ENCODE assay signal across 10 cellular contexts in the genomic region with DNA sequence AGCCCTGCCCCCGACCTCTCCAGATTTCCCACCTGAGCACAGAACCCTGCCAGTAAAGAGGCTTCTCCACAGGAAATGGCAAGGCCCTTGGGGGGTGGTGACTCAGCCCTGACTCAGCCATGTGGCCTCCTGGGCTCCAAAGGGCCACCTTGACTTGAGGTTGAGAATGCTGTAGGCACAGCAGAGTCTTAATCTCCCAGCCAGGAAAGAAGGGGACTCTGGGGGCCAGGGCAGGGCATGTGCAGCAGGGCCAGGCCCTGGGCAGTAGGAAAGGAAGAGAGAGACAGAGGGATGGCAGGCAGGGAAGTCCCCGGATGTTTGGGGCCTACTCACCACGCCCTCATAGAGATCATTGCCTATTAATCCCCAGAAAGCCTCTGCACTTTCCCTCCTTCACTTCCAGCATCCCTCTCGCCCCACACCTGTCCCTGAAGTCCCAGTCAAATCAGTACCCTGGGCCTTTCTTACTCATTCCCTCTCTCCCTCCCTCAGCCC. TPM values are rescaled to one million over a fixed set of nuclear protein-coding genes. Genes with fewer than 3 reads are reported as not detected.
DNase-seq lines count a peak whose midpoint lies in the region; ATAC-seq, FAIRE-seq and TF ChIP-seq lines count a peak whose summit lies in the region.
"Had no signal": no experiment of that assay in that cellular context is flagged by ENCODE, and none has a peak within 500 bp of the region (broad histone marks: within the 10 kb centered on the region; RNA-seq: fewer than 3 reads in every experiment).

No MANE protein-coding gene starts in this region.

- TF ChIP-seq CTCF in astrocyte (IDR thresholded peaks at IDR 0.05; ENCODE audit: insufficient read depth, low read depth, low read length), result no peak

- no peaks in the 10 kb centered on the region for H3K27me3 ChIP-seq in SJSA1 (replicated peaks)
- H3K27me3 ChIP-seq in astrocyte (ENCODE audit: insufficient read depth, low read length), result no peaks in the 10 kb centered on the region
- H3K27me3 ChIP-seq: pancreas had no signal

- H3K4me1 ChIP-seq in SJSA1 (replicated peaks), result peaks cover 97% of the 10 kb centered on the region
- peaks cover 79% of the 10 kb centered on the region for H3K4me1 ChIP-seq in astrocyte (ENCODE audit: insufficient read depth, low read length)

- no peak overlapping the region for H3K4me3 ChIP-seq in SJSA1
- H3K4me3 ChIP-seq in astrocyte (ENCODE audit: insufficient read depth, low read depth, low read length), result peak overlapping the region; percentile 3
- no peak overlapping the region for H3K4me3 ChIP-seq in skin epidermis
- H3K4me3 ChIP-seq: pancreas, SK-N-MC had no signal

- FAIRE-seq in H54 (lab: Jason Lieb, UNC), result no peak
- FAIRE-seq in astrocyte (lab: Jason Lieb, UNC), result no peak
- no peak for FAIRE-seq in GM12892 (lab: Jason Lieb, UNC)
- FAIRE-seq: pancreas had no signal

- H4K20me1 ChIP-seq in astrocyte (ENCODE audit: insufficient read depth, low read length), result no peaks in the 10 kb centered on the region

- DNase-seq in H54 (ENCODE audit: insufficient read length, low spot score) (peak; percentile 90), SJSA1 (ENCODE audit: low read depth in 1 of 2, low spot score in 2 of 2) (peak; percentile 98), astrocyte (ENCODE audit: low read depth) (peak; percentile 80), HuH-7.5 (ENCODE audit: low spot score) (no peak), GM12892 (ENCODE audit: insufficient read length) (no peak)

- no peaks in the 10 kb centered on the region for H3K27me3 Mint-ChIP-seq in astrocyte (ENCODE audit: low read depth, unreplicated experiment)

- peak overlapping the region; percentile 54 for H3K4me3 Mint-ChIP-seq in astrocyte (ENCODE audit: unreplicated experiment)

- no peaks in the 10 kb centered on the region for H3K9me3 Mint-ChIP-seq in astrocyte (ENCODE audit: unreplicated experiment)

- H3K9me3 ChIP-seq in SJSA1 (replicated peaks), result no peaks in the 10 kb centered on the region
- H3K9me3 ChIP-seq in astrocyte (ENCODE audit: insufficient read depth, low read depth, low read length), result no peaks in the 10 kb centered on the region
- H3K9me3 ChIP-seq: pancreas had no signal

- peak overlapping the region; percentile 69 for H3K4me2 ChIP-seq in astrocyte (ENCODE audit: low read length)

- no peak for ATAC-seq in HG02588 (IDR thresholded peaks at IDR 0.05; ENCODE audit: unreplicated experiment)
- no peak for ATAC-seq in HG02981 (IDR thresholded peaks at IDR 0.05; ENCODE audit: unreplicated experiment)

- peaks cover 21% of the 10 kb centered on the region for H3K79me2 ChIP-seq in astrocyte (ENCODE audit: insufficient read depth, low read length)

- H3K9ac ChIP-seq in astrocyte (ENCODE audit: low read length), result peak overlapping the region; percentile 56

- no peaks in the 10 kb centered on the region for H3K36me3 Mint-ChIP-seq in astrocyte (ENCODE audit: low read depth, unreplicated experiment)

- peak overlapping the region; percentile 98 for H3K27ac Mint-ChIP-seq in astrocyte (ENCODE audit: unreplicated experiment)

- H3K36me3 ChIP-seq in SJSA1, result peaks cover 2% of the 10 kb centered on the region
- H3K36me3 ChIP-seq in astrocyte (ENCODE audit: insufficient read depth, low read length), result no peaks in the 10 kb centered on the region
- H3K36me3 ChIP-seq: pancreas had no signal

- H3K4me1 Mint-ChIP-seq in astrocyte (ENCODE audit: low read depth, unreplicated experiment), result peaks cover 77% of the 10 kb centered on the region

- H3K27ac ChIP-seq in SJSA1, result peak overlapping the region; percentile 65
- H3K27ac ChIP-seq in astrocyte (ENCODE audit: low read depth, low read length), result peak overlapping the region; percentile 88
- H3K27ac ChIP-seq in skin epidermis, result peak overlapping the region in 11 of 21 experiments; percentile 3 to 65 (median 48)
- H3K27ac ChIP-seq: SK-N-MC had no signal

- TF ChIP-seq POLR2A in H54 (IDR thresholded peaks at IDR 0.05; ENCODE audit: low read depth, low read length) (no peak), GM12892 (IDR thresholded peaks at IDR 0.05; ENCODE audit: low read depth, low read length) (no peak)

- H2AFZ ChIP-seq in astrocyte (ENCODE audit: low read depth, low read length), result no peak overlapping the region

RNA-seq across cellular contexts. Expression of gene ITGA3, which starts 4.8 kb away (rescaled TPM):
- total RNA-seq in SJSA1 (2014; rRNA removed; shearing (Covaris generic)), result 142 and 195 TPM in 2 replicates
- 319 and 373 TPM in 2 replicates for total RNA-seq in astrocyte
- 1.2 TPM for polyA plus RNA-seq in GM12892 (2012; ENCODE audit: missing spikeins)

RNA-seq across cellular contexts. Expression of gene PDK2, which starts 44.0 kb away (rescaled TPM):
- 22.2 and 25.3 TPM in 2 replicates for total RNA-seq in SJSA1 (2014; rRNA removed; shearing (Covaris generic))
- total RNA-seq in astrocyte, result 25.8 and 26.8 TPM in 2 replicates
- polyA plus RNA-seq in GM12892 (2012; ENCODE audit: missing spikeins), result 5.2 TPM

RNA-seq across cellular contexts. Expression of gene DLX3, which starts 56.1 kb away (rescaled TPM):
- total RNA-seq in SJSA1 (2014; rRNA removed; shearing (Covaris generic)), result not detected in 2 replicates
- total RNA-seq in astrocyte, result 1.00 and 1.2 TPM in 2 replicates
- polyA plus RNA-seq in GM12892 (2012; ENCODE audit: missing spikeins), result not detected

Comparison
In these comparisons a context has a peak if more than half of its experiments do, and no peak if none do; other contexts are left out.
1. DNase-seq: peak in H54 (single experiment), SJSA1 (2 of 2) and astrocyte (single experiment); none in HuH-7.5 (single experiment) and GM12892 (single experiment).
2. Peak in every context shown above with its lines, with median percentiles within 50 percentile points of each other: H3K27ac ChIP-seq.